Comparison of ENCODE assay signal across 1 cellular context in the genomic region with DNA sequence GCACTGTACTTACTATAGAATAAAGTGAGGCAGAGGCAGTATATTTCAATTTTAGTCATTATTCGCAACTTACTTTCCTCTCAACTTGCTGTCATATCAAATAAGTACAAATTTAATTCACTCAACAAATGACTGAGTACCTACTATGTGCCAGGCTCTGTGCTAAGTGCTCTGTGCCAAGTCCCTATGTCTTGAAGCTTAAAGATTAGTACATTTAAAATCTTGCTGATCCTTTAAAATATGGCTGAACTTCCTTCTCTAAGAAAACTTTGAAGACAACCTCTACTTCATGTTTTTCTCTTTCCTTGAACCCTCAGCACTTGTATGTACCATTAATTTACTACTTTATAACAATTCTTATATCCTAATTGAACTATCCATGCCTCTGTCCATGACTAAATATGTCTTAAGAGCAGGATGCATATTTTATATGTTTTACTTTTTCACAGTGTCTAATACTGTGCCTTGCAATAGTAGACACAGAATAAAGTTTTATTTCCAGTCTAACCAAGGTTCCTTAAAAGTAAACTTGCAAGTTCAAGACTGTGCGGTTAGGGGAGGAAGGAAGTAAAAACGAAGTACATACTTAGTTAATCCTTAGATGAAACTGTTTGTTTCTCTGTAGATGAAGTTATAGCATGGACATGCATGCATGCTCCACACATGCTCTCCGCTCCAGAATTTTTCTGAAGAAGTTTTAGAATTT.
TF ChIP-seq lines count a peak whose summit lies in the region.

No MANE protein-coding gene starts in this region.

TF ChIP-seq in K562, 482 proteins besides CTCF, POLR2A, EP300 and RAD21 (continued from another document and continues in another):
- no peak for TF ChIP-seq ZNF740 (CRISPR knock-in tag; IDR thresholded peaks at IDR 0.05)
- no peak for TF ChIP-seq ZNF740 (tag; IDR thresholded peaks at IDR 0.05)
- TF ChIP-seq ZNF316 (IDR thresholded peaks at IDR 0.05) = peak; percentile 64
- TF ChIP-seq MCM2 (IDR thresholded peaks at IDR 0.05; ENCODE audit: low read depth) = no peak
- peak; percentile 2 to 5; a peak in 2 of 4 replicates for TF ChIP-seq FOXA3 (CRISPR knock-in tag; conservative IDR thresholded peaks at IDR 0.05 in 1 of 2, IDR thresholded peaks at IDR 0.05 in 1 of 2)
- TF ChIP-seq CREBBP (IDR thresholded peaks at IDR 0.05; ENCODE audit: low read depth, low read length) = no peak
- no peak for TF ChIP-seq RBBP5 (IDR thresholded peaks at IDR 0.05; ENCODE audit: borderline replicate concordance, insufficient read depth, low read length, poor library complexity, severe bottlenecking)
- TF ChIP-seq SRSF3 (IDR thresholded peaks at IDR 0.05; ENCODE audit: insufficient read depth, low read length) = no peak
- TF ChIP-seq HOMEZ (CRISPR knock-in tag; IDR thresholded peaks at IDR 0.05) = no peak
- 0 out of 2 replicates have a peak, but pooled peaks have one; percentile 36 for TF ChIP-seq ZNF3 (CRISPR knock-in tag; IDR thresholded peaks at IDR 0.05)
- TF ChIP-seq HEY1 (CRISPR knock-in tag; IDR thresholded peaks at IDR 0.05; ENCODE audit: borderline replicate concordance) = peak; percentile 63; the same call in 1 of the 2 replicates
- peak in 1 of 2 experiments; percentile 17 for TF ChIP-seq NCOA2 (IDR thresholded peaks at IDR 0.05; ENCODE audit: partially characterized antibody in 2 of 2)
- TF ChIP-seq ESRRB (CRISPR knock-in tag; IDR thresholded peaks at IDR 0.05; ENCODE audit: borderline replicate concordance) = no peak
- peak; percentile 99 for TF ChIP-seq ZKSCAN1 (IDR thresholded peaks at IDR 0.05; ENCODE audit: low read depth, low read length)
- TF ChIP-seq, protein P1, sequence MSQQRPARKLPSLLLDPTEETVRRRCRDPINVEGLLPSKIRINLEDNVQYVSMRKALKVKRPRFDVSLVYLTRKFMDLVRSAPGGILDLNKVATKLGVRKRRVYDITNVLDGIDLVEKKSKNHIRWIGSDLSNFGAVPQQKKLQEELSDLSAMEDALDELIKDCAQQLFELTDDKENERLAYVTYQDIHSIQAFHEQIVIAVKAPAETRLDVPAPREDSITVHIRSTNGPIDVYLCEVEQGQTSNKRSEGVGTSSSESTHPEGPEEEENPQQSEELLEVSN (IDR thresholded peaks at IDR 0.05; ENCODE audit: borderline replicate concordance in 1 of 2, extremely low read depth in 1 of 2, insufficient read depth in 1 of 2, insufficient read length in 1 of 2, low read depth in 1 of 2, low read length in 1 of 2, poor library complexity in 1 of 2, severe bottlenecking in 1 of 2) = no peak
- no peak for TF ChIP-seq ATF7 (IDR thresholded peaks at IDR 0.05)
- TF ChIP-seq E2F4 (CRISPR knock-in tag; IDR thresholded peaks at IDR 0.05; ENCODE audit: low read depth) = no peak
- no peak for TF ChIP-seq TSC22D4 (tag; IDR thresholded peaks at IDR 0.05)
- TF ChIP-seq SPI1 (IDR thresholded peaks at IDR 0.05; ENCODE audit: borderline replicate concordance, low read depth, low read length) = peak; percentile 62; the same call in 1 of the 2 replicates
- TF ChIP-seq, protein P2, sequence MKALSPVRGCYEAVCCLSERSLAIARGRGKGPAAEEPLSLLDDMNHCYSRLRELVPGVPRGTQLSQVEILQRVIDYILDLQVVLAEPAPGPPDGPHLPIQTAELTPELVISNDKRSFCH (CRISPR knock-in tag; IDR thresholded peaks at IDR 0.05) = no peak
- TF ChIP-seq, protein P2 (tag; IDR thresholded peaks at IDR 0.05) = no peak
- TF ChIP-seq TOE1 (IDR thresholded peaks at IDR 0.05; ENCODE audit: borderline replicate concordance) = no peak
- no peak for TF ChIP-seq TOE1 (CRISPR knock-in tag; IDR thresholded peaks at IDR 0.05; ENCODE audit: borderline replicate concordance, low read depth)
- peak; percentile 7; the same call in 1 of the 2 replicates for TF ChIP-seq ZNF655 (CRISPR knock-in tag; IDR thresholded peaks at IDR 0.05)
- peak; percentile 54; the same call in 1 of the 2 replicates for TF ChIP-seq C11orf30 (IDR thresholded peaks at IDR 0.05; ENCODE audit: low read depth)
- no peak for TF ChIP-seq ZC3H4 (CRISPR knock-in tag; IDR thresholded peaks at IDR 0.05; ENCODE audit: borderline replicate concordance)
- TF ChIP-seq VEZF1 (CRISPR knock-in tag; IDR thresholded peaks at IDR 0.05) = no peak
- TF ChIP-seq SMAD2 (IDR thresholded peaks at IDR 0.05; ENCODE audit: low read depth, low read length) = no peak
- peak; percentile 21; the same call in 1 of the 2 replicates for TF ChIP-seq CHCHD3 (CRISPR knock-in tag; IDR thresholded peaks at IDR 0.05)
- TF ChIP-seq, protein P3, sequence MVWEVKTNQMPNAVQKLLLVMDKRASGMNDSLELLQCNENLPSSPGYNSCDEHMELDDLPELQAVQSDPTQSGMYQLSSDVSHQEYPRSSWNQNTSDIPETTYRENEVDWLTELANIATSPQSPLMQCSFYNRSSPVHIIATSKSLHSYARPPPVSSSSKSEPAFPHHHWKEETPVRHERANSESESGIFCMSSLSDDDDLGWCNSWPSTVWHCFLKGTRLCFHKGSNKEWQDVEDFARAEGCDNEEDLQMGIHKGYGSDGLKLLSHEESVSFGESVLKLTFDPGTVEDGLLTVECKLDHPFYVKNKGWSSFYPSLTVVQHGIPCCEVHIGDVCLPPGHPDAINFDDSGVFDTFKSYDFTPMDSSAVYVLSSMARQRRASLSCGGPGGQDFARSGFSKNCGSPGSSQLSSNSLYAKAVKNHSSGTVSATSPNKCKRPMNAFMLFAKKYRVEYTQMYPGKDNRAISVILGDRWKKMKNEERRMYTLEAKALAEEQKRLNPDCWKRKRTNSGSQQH (CRISPR knock-in tag; IDR thresholded peaks at IDR 0.05) = no peak
- TF ChIP-seq ADNP (tag; IDR thresholded peaks at IDR 0.05) = 0 out of 2 replicates have a peak, but pooled peaks have one; percentile 4
- TF ChIP-seq NR2F6 (CRISPR knock-in tag; IDR thresholded peaks at IDR 0.05) = no peak
- TF ChIP-seq NFE2 (IDR thresholded peaks at IDR 0.05; ENCODE audit: low read depth) = no peak; the same call in 1 of the 2 replicates
- no peak for TF ChIP-seq RBM14 (IDR thresholded peaks at IDR 0.05; ENCODE audit: borderline replicate concordance, insufficient read depth, low read depth, low read length)
- TF ChIP-seq ZNF174 (CRISPR knock-in tag; IDR thresholded peaks at IDR 0.05) = no peak
- no peak for TF ChIP-seq KAT7 (CRISPR knock-in tag; IDR thresholded peaks at IDR 0.05; ENCODE audit: borderline replicate concordance)
- no peak for TF ChIP-seq ZSCAN29 (IDR thresholded peaks at IDR 0.05)
- 0 out of 2 replicates have a peak, but pooled peaks have one; percentile 1 for TF ChIP-seq MAFF (IDR thresholded peaks at IDR 0.05; ENCODE audit: low read length)
- TF ChIP-seq RBM25 (IDR thresholded peaks at IDR 0.05; ENCODE audit: low read depth, low read length, severe bottlenecking) = peak; percentile 22
- no peak for TF ChIP-seq MCM7 (IDR thresholded peaks at IDR 0.05)
- TF ChIP-seq TEAD1 (CRISPR knock-in tag; IDR thresholded peaks at IDR 0.05) = no peak
- no peak for TF ChIP-seq ZFX (CRISPR knock-in tag; IDR thresholded peaks at IDR 0.05)
- no peak for TF ChIP-seq FIP1L1 (IDR thresholded peaks at IDR 0.05; ENCODE audit: low read depth, low read length, poor library complexity, severe bottlenecking)
- TF ChIP-seq, protein P4, sequence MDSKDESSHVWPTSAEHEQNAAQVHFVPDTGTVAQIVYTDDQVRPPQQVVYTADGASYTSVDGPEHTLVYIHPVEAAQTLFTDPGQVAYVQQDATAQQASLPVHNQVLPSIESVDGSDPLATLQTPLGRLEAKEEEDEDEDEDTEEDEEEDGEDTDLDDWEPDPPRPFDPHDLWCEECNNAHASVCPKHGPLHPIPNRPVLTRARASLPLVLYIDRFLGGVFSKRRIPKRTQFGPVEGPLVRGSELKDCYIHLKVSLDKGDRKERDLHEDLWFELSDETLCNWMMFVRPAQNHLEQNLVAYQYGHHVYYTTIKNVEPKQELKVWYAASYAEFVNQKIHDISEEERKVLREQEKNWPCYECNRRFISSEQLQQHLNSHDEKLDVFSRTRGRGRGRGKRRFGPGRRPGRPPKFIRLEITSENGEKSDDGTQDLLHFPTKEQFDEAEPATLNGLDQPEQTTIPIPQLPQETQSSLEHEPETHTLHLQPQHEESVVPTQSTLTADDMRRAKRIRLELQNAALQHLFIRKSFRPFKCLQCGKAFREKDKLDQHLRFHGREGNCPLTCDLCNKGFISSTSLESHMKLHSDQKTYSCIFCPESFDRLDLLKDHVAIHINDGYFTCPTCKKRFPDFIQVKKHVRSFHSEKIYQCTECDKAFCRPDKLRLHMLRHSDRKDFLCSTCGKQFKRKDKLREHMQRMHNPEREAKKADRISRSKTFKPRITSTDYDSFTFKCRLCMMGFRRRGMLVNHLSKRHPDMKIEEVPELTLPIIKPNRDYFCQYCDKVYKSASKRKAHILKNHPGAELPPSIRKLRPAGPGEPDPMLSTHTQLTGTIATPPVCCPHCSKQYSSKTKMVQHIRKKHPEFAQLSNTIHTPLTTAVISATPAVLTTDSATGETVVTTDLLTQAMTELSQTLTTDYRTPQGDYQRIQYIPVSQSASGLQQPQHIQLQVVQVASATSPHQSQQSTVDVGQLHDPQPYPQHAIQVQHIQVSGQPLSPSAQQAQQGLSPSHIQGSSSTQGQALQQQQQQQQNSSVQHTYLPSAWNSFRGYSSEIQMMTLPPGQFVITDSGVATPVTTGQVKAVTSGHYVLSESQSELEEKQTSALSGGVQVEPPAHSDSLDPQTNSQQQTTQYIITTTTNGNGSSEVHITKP (IDR thresholded peaks at IDR 0.05; ENCODE audit: partially characterized antibody) = no peak
- 0 out of 2 replicates have a peak, but pooled peaks have one; percentile 8 for TF ChIP-seq FOSL1 (tag; conservative IDR thresholded peaks at IDR 0.05)
- TF ChIP-seq NFATC3 (IDR thresholded peaks at IDR 0.05) = no peak
- TF ChIP-seq CCNT2 (IDR thresholded peaks at IDR 0.05; ENCODE audit: borderline replicate concordance, extremely low read depth, insufficient read length, low read depth, low read length) = no peak
- TF ChIP-seq TCF3 (CRISPR knock-in tag; IDR thresholded peaks at IDR 0.05) = no peak
- 0 out of 2 replicates have a peak, but pooled peaks have one; percentile 7 for TF ChIP-seq GTF2E2 (tag; IDR thresholded peaks at IDR 0.05)
- no peak for TF ChIP-seq ZNF175 (CRISPR knock-in tag; IDR thresholded peaks at IDR 0.05; ENCODE audit: low read depth)
- TF ChIP-seq DPF2 (IDR thresholded peaks at IDR 0.05) = no peak
- 0 out of 2 replicates have a peak, but pooled peaks have one; percentile 28 for TF ChIP-seq ZNF311 (CRISPR knock-in tag; IDR thresholded peaks at IDR 0.05)
- no peak for TF ChIP-seq TAL1 (IDR thresholded peaks at IDR 0.05)
- TF ChIP-seq ZNF77 (CRISPR knock-in tag; IDR thresholded peaks at IDR 0.05) = 0 out of 2 replicates have a peak, but pooled peaks have one; percentile 31
- no peak for TF ChIP-seq ILF3 (IDR thresholded peaks at IDR 0.05; ENCODE audit: borderline replicate concordance)
- peak; percentile 68; the same call in 1 of the 2 replicates for TF ChIP-seq ETV1 (tag; conservative IDR thresholded peaks at IDR 0.05; ENCODE audit: low read depth)
